9 cellular contexts compared by ENCODE assay signal in genomic region chr2:75647771-75648170, GRCh38. TPM values are rescaled to one million over a fixed set of nuclear protein-coding genes. Genes with fewer than 3 reads are reported as not detected.
A peak's percentile ranks its signal among the peaks of the same experiment; 100 is the strongest.
DNase-seq lines count a peak whose midpoint lies in the region; ATAC-seq and TF ChIP-seq lines count a peak whose summit lies in the region.
"Had no signal": no experiment of that assay in that cellular context is flagged by ENCODE, and none has a peak within 500 bp of the region (broad histone marks: within the 10 kb centered on the region; RNA-seq: fewer than 3 reads in every experiment).

No MANE protein-coding gene starts in this region.

- ATAC-seq in CD4-positive, alpha-beta T cell (ENCODE audit: poor library complexity): no peak
- ATAC-seq in naive B cell (ENCODE audit: low read depth in 2 of 2): no peak
- no peak for ATAC-seq in activated CD4-positive, CD25-positive, alpha-beta regulatory T cell treated with anti-CD3 and anti-CD28 coated beads, Interleukin-2, amount 50 U/mL, for 24 hours

- no peaks in the 10 kb centered on the region for H3K9me3 ChIP-seq in CD4-positive, alpha-beta T cell (ENCODE audit: control insufficient read depth, low read length)
- H3K9me3 ChIP-seq: gastroesophageal sphincter had no signal

- H3K36me3 Mint-ChIP-seq in CD4-positive, alpha-beta T cell (ENCODE audit: low read depth): peaks cover 64% of the 10 kb centered on the region
- peaks cover 54% of the 10 kb centered on the region for H3K36me3 Mint-ChIP-seq in brain
- H3K36me3 Mint-ChIP-seq in naive B cell: peaks cover 12 to 14% of the 10 kb centered on the region in 2 donors

- H3K9me3 Mint-ChIP-seq in CD4-positive, alpha-beta T cell: no peaks in the 10 kb centered on the region
- H3K9me3 Mint-ChIP-seq in brain (peaks cover 0 to 14% (median 4%) of the 10 kb centered on the region in 5 experiments), naive B cell (no peaks in the 10 kb centered on the region)

- no peak overlapping the region for H3K27ac ChIP-seq in CD4-positive, alpha-beta T cell (ENCODE audit: low read depth, low read length)

- H3K4me1 Mint-ChIP-seq in CD4-positive, alpha-beta T cell (ENCODE audit: low read depth): peaks cover 52% of the 10 kb centered on the region
- H3K4me1 Mint-ChIP-seq in brain (peaks cover 47% of the 10 kb centered on the region), naive B cell (peaks cover 18 to 34% (median 22%) of the 10 kb centered on the region in 3 donors)

- no peaks in the 10 kb centered on the region for H3K27me3 Mint-ChIP-seq in CD4-positive, alpha-beta T cell
- peaks cover 3% of the 10 kb centered on the region for H3K27me3 Mint-ChIP-seq in brain
- H3K27me3 Mint-ChIP-seq in naive B cell: no peaks in the 10 kb centered on the region

- POLR2A ChIA-PET in CD4-positive, alpha-beta T cell (lab: Charles Lee): interaction anchor here (1.7 to 2.4 kb wide), 2 partner anchors 8 to 62 kb away, joined by 8 to 26 read pairs; partner anchors contain the start of gene GCFC2

- DNase-seq in CD4-positive, alpha-beta T cell: no peak
- DNase-seq in Jurkat, Clone E6-1 (ENCODE audit: low read depth, low spot score): no peak
- no peak for DNase-seq in naive B cell
- no peak for DNase-seq in foreskin melanocyte
- DNase-seq in NCI-H524 treated with DMSO at 0.1 percent for 48 hours (lab: John Stamatoyannopoulos, UW): no peak
- DNase-seq in DMS79 treated with DMSO at 0.1 percent for 48 hours (lab: John Stamatoyannopoulos, UW): no peak

- CTCF ChIA-PET in CD4-positive, alpha-beta T cell (lab: Charles Lee): no interaction called here

- no peak for TF ChIP-seq CTCF in CD4-positive, alpha-beta T cell (IDR thresholded peaks at IDR 0.05)
- no peak for TF ChIP-seq CTCF in brain (conservative IDR thresholded peaks at IDR 0.05)

- intact Hi-C loops in CD4-positive, alpha-beta T cell (cut with DNase I, micrococcal nuclease): loop anchor here (2.0 to 10.0 kb wide), 5 partner anchors 63 to 1913 kb away; partner anchors contain the start of genes GCFC2 (in 1 of the 2), HK2 (in 1 of the 2), POLE4 (in 1 of the 2) and TPRKB (in 1 of the 2)

- peak overlapping the region; percentile 96 for H3K4me3 Mint-ChIP-seq in CD4-positive, alpha-beta T cell
- H3K4me3 Mint-ChIP-seq in brain (peak overlapping the region; percentile 94 to 98 (median 96)), naive B cell (peak overlapping the region; percentile 67 to 97 (median 96))

- H3K4me3 ChIP-seq in Jurkat, Clone E6-1 (ENCODE audit: low read length): peak overlapping the region; percentile 86

- peak overlapping the region; percentile 92 for H3K27ac Mint-ChIP-seq in CD4-positive, alpha-beta T cell
- H3K27ac Mint-ChIP-seq in brain: peak overlapping the region; percentile 93 to 99 (median 97)
- peak overlapping the region in 3 of 6 donors; percentile 50 to 86 (median 58) for H3K27ac Mint-ChIP-seq in naive B cell

- no peaks in the 10 kb centered on the region for H3K27me3 ChIP-seq in CD4-positive, alpha-beta T cell (ENCODE audit: control insufficient read depth, insufficient read depth, low read length)
- H3K27me3 ChIP-seq: gastroesophageal sphincter had no signal

RNA-seq across cellular contexts. Expression of gene MRPL19, which starts 1.2 kb away (rescaled TPM):
- total RNA-seq in CD4-positive, alpha-beta T cell: 10 to 100 TPM; 10.7 to 14.9 TPM
- 51.0 TPM for polyA plus RNA-seq in Jurkat, Clone E6-1 (2012; ENCODE audit: insufficient read depth, insufficient read length)
- polyA plus RNA-seq in brain (ENCODE audit: insufficient read depth, low read depth, low replicate concordance) (20.3 TPM), naive B cell (ENCODE audit: low read depth in 6 of 6) (10 to 100 TPM; 17.3 to 46.9 (median 34.3) TPM)
